20 cellular contexts compared by ENCODE assay signal in genomic region chr3:129040579-129041300, GRCh38. TPM values are rescaled to one million over a fixed set of nuclear protein-coding genes. Genes with fewer than 3 reads are reported as not detected.
A peak's percentile ranks its signal among the peaks of the same experiment; 100 is the strongest.
DNase-seq lines count a peak whose midpoint lies in the region; ATAC-seq, FAIRE-seq and TF ChIP-seq lines count a peak whose summit lies in the region.
"Had no signal": no experiment of that assay in that cellular context is flagged by ENCODE, and none has a peak within 500 bp of the region (broad histone marks: within the 10 kb centered on the region; RNA-seq: fewer than 3 reads in every experiment).

No MANE protein-coding gene starts in this region.

- no peak overlapping the region for H3K56ac ChIP-seq in H9 (ENCODE audit: insufficient read length, low read depth, low read length)

- peaks cover 10 to 18% (median 17%) of the 10 kb centered on the region in 11 experiments for H3K9me3 ChIP-seq in BLaER1 treated with 17β-estradiol and CSF1 and Interleukin-3, amounts not matched to agents 10 nM and 100 nM (replicated peaks in 1 of 11)
- no peaks in the 10 kb centered on the region for H3K9me3 ChIP-seq in H9 (ENCODE audit: control insufficient read depth, low read depth, low read length)
- H3K9me3 ChIP-seq in HepG2 (ENCODE audit: low read length) = no peaks in the 10 kb centered on the region
- H3K9me3 ChIP-seq: Caco-2 had no signal

- H3K36me3 Mint-ChIP-seq in H9 (ENCODE audit: insufficient read depth in 1 of 3, low read depth in 3 of 3) = no peaks in the 10 kb centered on the region; a peak in 1 of 7 replicates

- H2BK20ac ChIP-seq in H9 (ENCODE audit: low read depth, low read length, poor library complexity, severe bottlenecking) = no peak overlapping the region

- TF ChIP-seq EP300 in HepG2 (IDR thresholded peaks at IDR 0.05; ENCODE audit: low read depth in 2 of 2, low read length in 2 of 2) (no peak), HepG2 (CRISPR knock-in tag; IDR thresholded peaks at IDR 0.05; ENCODE audit: borderline replicate concordance) (no peak)

- no peak overlapping the region for H4K5ac ChIP-seq in H9 (ENCODE audit: insufficient read length, low read depth, low read length)

- H2BK15ac ChIP-seq in H9 (ENCODE audit: low read depth, low read length) = no peak overlapping the region

- H3K4me3 ChIP-seq in BLaER1 treated with 17β-estradiol and CSF1 and Interleukin-3, amounts not matched to agents 10 nM and 100 nM = no peak overlapping the region
- H3K4me3 ChIP-seq in HepG2 (replicated peaks in 1 of 3; ENCODE audit: insufficient read depth in 1 of 3, low read depth in 2 of 3, low read length in 3 of 3) = no peak overlapping the region
- H3K4me3 ChIP-seq: PC-9 had no signal

- BruUV-seq in HepG2 (replicated peaks; lab: Mats Ljungman, UMichigan) = no TSS peak

- H3K79me2 ChIP-seq in H9 (ENCODE audit: insufficient read depth, low read length) = no peaks in the 10 kb centered on the region
- no peaks in the 10 kb centered on the region for H3K79me2 ChIP-seq in HepG2 (ENCODE audit: insufficient read depth, low read length)

- H3K18ac ChIP-seq in H9 (ENCODE audit: insufficient read length, low read depth, low read length) = no peak overlapping the region

- intact Hi-C loops in HepG2 (cut with micrococcal nuclease; ENCODE audit: unreplicated experiment) (no loop called here), posterior vena cava (cut with DNase I) (no loop called here)

- POLR2A ChIA-PET in HepG2 (lab: Yijun Ruan, JAX) = no interaction called here

- no peak overlapping the region for H3K27ac Mint-ChIP-seq in H9

- H3K23me2 ChIP-seq in H9 (ENCODE audit: insufficient read length, low read depth, low read length, poor library complexity, severe bottlenecking) = no peaks in the 10 kb centered on the region

- peak overlapping the region in 8 of 11 experiments; percentile 43 to 83 (median 76); a peak in 16 of 22 replicates for H3K4me2 ChIP-seq in BLaER1 treated with 17β-estradiol and CSF1 and Interleukin-3, amounts not matched to agents 10 nM and 100 nM
- no peak overlapping the region for H3K4me2 ChIP-seq in H9 (ENCODE audit: insufficient read depth, insufficient read length, low read length)
- H3K4me2 ChIP-seq in HepG2 (ENCODE audit: low read depth, low read length) = no peak overlapping the region
- H3K4me2 ChIP-seq: PC-9 had no signal

- no peak overlapping the region for H3K23ac ChIP-seq in H9 (ENCODE audit: insufficient read length, low read depth, low read length)

- H2AFZ ChIP-seq in H9 (ENCODE audit: low read length) (no peak overlapping the region), HepG2 (ENCODE audit: low read length) (no peak overlapping the region)
- H2AFZ ChIP-seq: PC-9 had no signal

- no peak overlapping the region for H2AK5ac ChIP-seq in H9 (ENCODE audit: insufficient read length, low read length)

- H3K9me3 Mint-ChIP-seq in H9 = peaks cover 4 to 11% of the 10 kb centered on the region in 2 experiments; a peak in 4 of 5 replicates

- no peak overlapping the region for H3K14ac ChIP-seq in H9 (ENCODE audit: insufficient read depth, low read length)

- no peaks in the 10 kb centered on the region for H3K79me1 ChIP-seq in H9 (ENCODE audit: insufficient read depth, low read depth, low read length, poor library complexity, severe bottlenecking)

- H2BK5ac ChIP-seq in H9 (ENCODE audit: insufficient read length, low read length) = no peak overlapping the region

- no peaks in the 10 kb centered on the region for H3K27me3 Mint-ChIP-seq in H9 (ENCODE audit: low read depth)

- no peak overlapping the region for H3K27ac ChIP-seq in BLaER1 treated with 17β-estradiol and CSF1 and Interleukin-3, amounts not matched to agents 10 nM and 100 nM
- H3K27ac ChIP-seq in H9 (ENCODE audit: insufficient read length, low read depth, low read length) (no peak overlapping the region), HepG2 (ENCODE audit: extremely low read length, insufficient read depth, low read length) (no peak overlapping the region)
- H3K27ac ChIP-seq: PC-9, RWPE1 had no signal

- peak; percentile 22; the same call in 2 of the 3 replicates for ATAC-seq in HepG2
- ATAC-seq in GM18511 (IDR thresholded peaks at IDR 0.05; ENCODE audit: unreplicated experiment) = no peak
- no peak for ATAC-seq in GM21515 (IDR thresholded peaks at IDR 0.05; ENCODE audit: unreplicated experiment)
- ATAC-seq in HG02970 (IDR thresholded peaks at IDR 0.05; ENCODE audit: low FRiP score, unreplicated experiment) = no peak

- no peaks in the 10 kb centered on the region for H3K36me3 ChIP-seq in BLaER1 treated with 17β-estradiol and CSF1 and Interleukin-3, amounts not matched to agents 10 nM and 100 nM
- H3K36me3 ChIP-seq in HepG2 (replicated peaks in 1 of 2; ENCODE audit: control insufficient read depth in 1 of 2, insufficient read depth in 2 of 2, low read length in 2 of 2) = no peaks in the 10 kb centered on the region

- no peak overlapping the region for H2BK12ac ChIP-seq in H9 (ENCODE audit: insufficient read length, low read depth, low read length)

- no peak for FAIRE-seq in HepG2 (lab: Jason Lieb, UNC)

- H3K4me1 Mint-ChIP-seq in H9 = peaks cover 15 to 36% of the 10 kb centered on the region in 2 experiments

- TF ChIP-seq CTCF in H9 (conservative IDR thresholded peaks at IDR 0.05) = peak; percentile 32; the same call in 2 of the 3 replicates
- no peak for TF ChIP-seq CTCF in HepG2 (CRISPR knock-in tag; IDR thresholded peaks at IDR 0.05)

- WGBS in H9 (ENCODE audit: extremely low coverage, insufficient read length, low lambda C conversion rate) = no CpG with 5 or more reads among the region's 15 CpGs
- WGBS in HepG2 (ENCODE audit: low lambda C conversion rate) = 36% methylated on average over 8 of the region's 15 CpGs

- DNase-seq in H9 (peak; percentile 42), HepG2 (ENCODE audit: low spot score) (no peak), posterior vena cava (ENCODE audit: low spot score) (peak; percentile 72)
- DNase-seq: ACHN, Caco-2, GF-D8, HCEC 1CT, MM.1S, NCI-H1092 treated with DMSO at 0.1 percent for 48 hours, NCI-H146, NCI-H2029 treated with DMSO at 0.1 percent for 48 hours, NCI-H2171, NCI-H526, PC-9 had no signal

- in situ Hi-C loops in HepG2 (cut with HindIII; ENCODE audit: extremely low pct_ligation_motif_present, low pct_unique_long_range_greater_than_20kb) = no loop called here

- H3K9ac ChIP-seq in BLaER1 treated with 17β-estradiol and CSF1 and Interleukin-3, amounts not matched to agents 10 nM and 100 nM = 0 out of 22 replicates have a peak overlapping the region, but pooled peaks of 1 of the 11 experiments have one; percentile 29
- no peak overlapping the region for H3K9ac ChIP-seq in H9 (ENCODE audit: extremely low read depth, insufficient read length, low read length)
- H3K9ac ChIP-seq in HepG2 (ENCODE audit: insufficient read depth, low read depth, low read length) = no peak overlapping the region

- peaks cover 20 to 45% (median 37%) of the 10 kb centered on the region in 10 experiments for H3K4me1 ChIP-seq in BLaER1 treated with 17β-estradiol and CSF1 and Interleukin-3, amounts not matched to agents 10 nM and 100 nM
- H3K4me1 ChIP-seq in H9 (ENCODE audit: insufficient read depth, low read length) = no peaks in the 10 kb centered on the region; the same call in 1 of the 2 replicates
- H3K4me1 ChIP-seq in HepG2 (ENCODE audit: insufficient read depth, low read length) = peaks cover 7% of the 10 kb centered on the region
- H3K4me1 ChIP-seq: Caco-2 had no signal

- no peak overlapping the region for H3K4me3 Mint-ChIP-seq in H9

- CTCF ChIA-PET in HepG2 (lab: Yijun Ruan, JAX; ENCODE audit: low intra/inter-chr PET ratio, low total read pairs) = no interaction called here

- no peak overlapping the region for H4K91ac ChIP-seq in H9 (ENCODE audit: insufficient read length, low read depth, low read length)

- H3T11ph ChIP-seq in H9 (ENCODE audit: low read length) = no peak overlapping the region

- peaks cover 0 to 9% (median 0%) of the 10 kb centered on the region in 11 experiments; a peak in 2 of 22 replicates for H4K20me1 ChIP-seq in BLaER1 treated with 17β-estradiol and CSF1 and Interleukin-3, amounts not matched to agents 10 nM and 100 nM
- H4K20me1 ChIP-seq in H9 (ENCODE audit: control insufficient read depth, insufficient read depth, insufficient read length) (no peaks in the 10 kb centered on the region), HepG2 (ENCODE audit: insufficient read depth, low read length) (no peaks in the 10 kb centered on the region)

- TF ChIP-seq POLR2A in HepG2 (IDR thresholded peaks at IDR 0.05; ENCODE audit: insufficient read depth in 1 of 2, low read depth in 2 of 2, low read length in 2 of 2) = no peak

- H3K4ac ChIP-seq in H9 (ENCODE audit: low read depth, low read length) = no peak overlapping the region

- TF ChIP-seq RAD21 in HepG2 (CRISPR knock-in tag; IDR thresholded peaks at IDR 0.05) = no peak

- H4K8ac ChIP-seq in H9 (replicated peaks; ENCODE audit: insufficient read length, low read depth, low read length) = no peak overlapping the region

- no peak overlapping the region for H2BK120ac ChIP-seq in H9 (ENCODE audit: low read depth, low read length, poor library complexity, severe bottlenecking)

- H3K27me3 ChIP-seq in BLaER1 treated with 17β-estradiol and CSF1 and Interleukin-3, amounts not matched to agents 10 nM and 100 nM = peaks cover 10 to 23% (median 16%) of the 10 kb centered on the region in 11 experiments
- no peaks in the 10 kb centered on the region for H3K27me3 ChIP-seq in H9 (ENCODE audit: insufficient read depth, low read length)
- peaks cover 1 to 20% of the 10 kb centered on the region in 2 experiments; a peak in 2 of 5 replicates for H3K27me3 ChIP-seq in HepG2 (ENCODE audit: control insufficient read depth in 1 of 2, insufficient read depth in 2 of 2, low read length in 2 of 2)

RNA-seq across cellular contexts. Expression of gene GP9, which starts 19.8 kb away (rescaled TPM):
- not detected in 2 replicates for total RNA-seq in H9 (2021)
- total RNA-seq in HepG2 (2016; rRNA removed; fragmentation: Illumina TruSeq; extraction: Trizol) = not detected in 2 replicates
- total RNA-seq in HepG2 (2016; cell fraction: cytosol; rRNA removed; fragmentation: Illumina TruSeq; extraction: Trizol; ENCODE audit: low read depth) = not detected in 2 replicates
- total RNA-seq in HepG2 (2016; cell fraction: insoluble cytoplasmic fraction; rRNA removed; fragmentation: Illumina TruSeq; extraction: Trizol) = not detected in 2 replicates
- not detected in 2 replicates for total RNA-seq in HepG2 (2016; cell fraction: membrane; rRNA removed; fragmentation: Illumina TruSeq; extraction: Trizol)
- not detected in 2 replicates for total RNA-seq in HepG2 (2016; cell fraction: nucleus; rRNA removed; fragmentation: Illumina TruSeq; extraction: Trizol)
- polyA plus RNA-seq in HepG2 (2011; rRNA removed) = not detected in 2 replicates
- not detected in 2 replicates for polyA plus RNA-seq in HepG2 (2011; cell fraction: cytosol; rRNA removed)
- not detected in 2 replicates for polyA plus RNA-seq in HepG2 (2011; cell fraction: nucleus; rRNA removed)
- not detected in 2 replicates for polyA plus RNA-seq in HepG2 (2012)
- polyA plus RNA-seq in HepG2 (2016; cell fraction: cytosol; fragmentation: Illumina TruSeq; extraction: Trizol; ENCODE audit: low read depth) = not detected in 2 replicates
- polyA plus RNA-seq in HepG2 (2016; cell fraction: insoluble cytoplasmic fraction; fragmentation: Illumina TruSeq; extraction: Trizol; ENCODE audit: low read depth) = not detected in 2 replicates
- not detected in 2 replicates for polyA plus RNA-seq in HepG2 (2016; cell fraction: membrane; fragmentation: Illumina TruSeq; extraction: Trizol; ENCODE audit: low read depth)
- polyA plus RNA-seq in HepG2 (2016; cell fraction: nucleus; fragmentation: Illumina TruSeq; extraction: Trizol; ENCODE audit: insufficient read depth, low read depth) = not detected in 2 replicates
- polyA minus RNA-seq in HepG2 (2011; rRNA and poly(A)+ RNA removed; ENCODE audit: low replicate concordance) = not detected in 2 replicates
- not detected in 2 replicates for polyA minus RNA-seq in HepG2 (2011; cell fraction: cytosol; rRNA and poly(A)+ RNA removed)
- not detected in 2 replicates for polyA minus RNA-seq in HepG2 (2011; cell fraction: nucleus; rRNA and poly(A)+ RNA removed)
- under 1 TPM in 1 of 2 donors, not detected in 1; 0.48 TPM for total RNA-seq in posterior vena cava
- total RNA-seq: Caco-2, LHCN-M2, PC-9 had no signal

RNA-seq across cellular contexts. Expression of gene EFCC1, which starts 39.6 kb away (rescaled TPM):
- total RNA-seq in H9 (2021) (0.09 TPM in 1 of 2 replicates, not detected in the other), HepG2 (2016; rRNA removed; fragmentation: Illumina TruSeq; extraction: Trizol) (not detected in 2 replicates), posterior vena cava (1 to 10 TPM; 1.3 to 2.1 TPM)
- not detected in 2 replicates for total RNA-seq in HepG2 (2016; cell fraction: cytosol; rRNA removed; fragmentation: Illumina TruSeq; extraction: Trizol; ENCODE audit: low read depth)
- not detected in 2 replicates for total RNA-seq in HepG2 (2016; cell fraction: insoluble cytoplasmic fraction; rRNA removed; fragmentation: Illumina TruSeq; extraction: Trizol)
- total RNA-seq in HepG2 (2016; cell fraction: membrane; rRNA removed; fragmentation: Illumina TruSeq; extraction: Trizol) = not detected in 2 replicates
- total RNA-seq in HepG2 (2016; cell fraction: nucleus; rRNA removed; fragmentation: Illumina TruSeq; extraction: Trizol) = not detected in 2 replicates
- 0.03 TPM in 1 of 2 replicates, not detected in the other for polyA plus RNA-seq in HepG2 (2011; rRNA removed)
- 0.03 TPM in 1 of 2 replicates, not detected in the other for polyA plus RNA-seq in HepG2 (2011; cell fraction: cytosol; rRNA removed)
- 0.08 TPM in 1 of 2 replicates, not detected in the other for polyA plus RNA-seq in HepG2 (2011; cell fraction: nucleus; rRNA removed)
- not detected in 2 replicates for polyA plus RNA-seq in HepG2 (2012)
- not detected in 2 replicates for polyA plus RNA-seq in HepG2 (2016; cell fraction: cytosol; fragmentation: Illumina TruSeq; extraction: Trizol; ENCODE audit: low read depth)
- polyA plus RNA-seq in HepG2 (2016; cell fraction: insoluble cytoplasmic fraction; fragmentation: Illumina TruSeq; extraction: Trizol; ENCODE audit: low read depth) = not detected in 2 replicates
- not detected in 2 replicates for polyA plus RNA-seq in HepG2 (2016; cell fraction: membrane; fragmentation: Illumina TruSeq; extraction: Trizol; ENCODE audit: low read depth)
- polyA plus RNA-seq in HepG2 (2016; cell fraction: nucleus; fragmentation: Illumina TruSeq; extraction: Trizol; ENCODE audit: insufficient read depth, low read depth) = not detected in 2 replicates
- polyA minus RNA-seq in HepG2 (2011; rRNA and poly(A)+ RNA removed; ENCODE audit: low replicate concordance) = not detected in 2 replicates
- not detected in 2 replicates for polyA minus RNA-seq in HepG2 (2011; cell fraction: cytosol; rRNA and poly(A)+ RNA removed)
- polyA minus RNA-seq in HepG2 (2011; cell fraction: nucleus; rRNA and poly(A)+ RNA removed) = not detected in 2 replicates
- total RNA-seq: LHCN-M2 had no signal

RNA-seq across cellular contexts. Expression of gene CFAP92, which starts 46.9 kb away (rescaled TPM):
- total RNA-seq in H9 (2021) = 0.92 and 1.2 TPM in 2 replicates
- 0.45 and 0.46 TPM in 2 replicates for total RNA-seq in HepG2 (2016; rRNA removed; fragmentation: Illumina TruSeq; extraction: Trizol)
- 1.1 and 1.3 TPM in 2 replicates for total RNA-seq in HepG2 (2016; cell fraction: cytosol; rRNA removed; fragmentation: Illumina TruSeq; extraction: Trizol; ENCODE audit: low read depth)
- 0.13 and 0.54 TPM in 2 replicates for total RNA-seq in HepG2 (2016; cell fraction: insoluble cytoplasmic fraction; rRNA removed; fragmentation: Illumina TruSeq; extraction: Trizol)
- total RNA-seq in HepG2 (2016; cell fraction: membrane; rRNA removed; fragmentation: Illumina TruSeq; extraction: Trizol) = 1.2 and 1.5 TPM in 2 replicates
- 0.38 TPM in 1 of 2 replicates, not detected in the other for total RNA-seq in HepG2 (2016; cell fraction: nucleus; rRNA removed; fragmentation: Illumina TruSeq; extraction: Trizol)
- polyA plus RNA-seq in HepG2 (2011; rRNA removed) = 0.18 and 0.20 TPM in 2 replicates
- 0.13 TPM in 2 replicates for polyA plus RNA-seq in HepG2 (2011; cell fraction: cytosol; rRNA removed)
- 0.09 TPM in 1 of 2 replicates, not detected in the other for polyA plus RNA-seq in HepG2 (2011; cell fraction: nucleus; rRNA removed)
- polyA plus RNA-seq in HepG2 (2012) = 0.40 and 0.64 TPM in 2 replicates
- 1.2 and 2.4 TPM in 2 replicates for polyA plus RNA-seq in HepG2 (2016; cell fraction: cytosol; fragmentation: Illumina TruSeq; extraction: Trizol; ENCODE audit: low read depth)
- polyA plus RNA-seq in HepG2 (2016; cell fraction: insoluble cytoplasmic fraction; fragmentation: Illumina TruSeq; extraction: Trizol; ENCODE audit: low read depth) = 0.73 and 1.0 TPM in 2 replicates
- 1.4 and 1.6 TPM in 2 replicates for polyA plus RNA-seq in HepG2 (2016; cell fraction: membrane; fragmentation: Illumina TruSeq; extraction: Trizol; ENCODE audit: low read depth)
- polyA plus RNA-seq in HepG2 (2016; cell fraction: nucleus; fragmentation: Illumina TruSeq; extraction: Trizol; ENCODE audit: insufficient read depth, low read depth) = 0.68 and 1.4 TPM in 2 replicates
- not detected in 2 replicates for polyA minus RNA-seq in HepG2 (2011; rRNA and poly(A)+ RNA removed; ENCODE audit: low replicate concordance)
- polyA minus RNA-seq in HepG2 (2011; cell fraction: cytosol; rRNA and poly(A)+ RNA removed) = 0.09 TPM in 1 of 2 replicates, not detected in the other
- polyA minus RNA-seq in HepG2 (2011; cell fraction: nucleus; rRNA and poly(A)+ RNA removed) = 0.12 TPM in 1 of 2 replicates, not detected in the other
- total RNA-seq in posterior vena cava = under 1 TPM; 0.14 to 0.28 TPM
- total RNA-seq: LHCN-M2 had no signal

Comparison
In these comparisons a context has a peak if more than half of its experiments do, and no peak if none do; other contexts are left out.
1. H3K4me2 ChIP-seq: peak in BLaER1 treated with 17β-estradiol and CSF1 and Interleukin-3, amounts not matched to agents 10 nM and 100 nM (8 of 11); none in H9 (single experiment) and HepG2 (single experiment).